ENCODE assay signal across 2 cellular contexts in the genomic region with DNA sequence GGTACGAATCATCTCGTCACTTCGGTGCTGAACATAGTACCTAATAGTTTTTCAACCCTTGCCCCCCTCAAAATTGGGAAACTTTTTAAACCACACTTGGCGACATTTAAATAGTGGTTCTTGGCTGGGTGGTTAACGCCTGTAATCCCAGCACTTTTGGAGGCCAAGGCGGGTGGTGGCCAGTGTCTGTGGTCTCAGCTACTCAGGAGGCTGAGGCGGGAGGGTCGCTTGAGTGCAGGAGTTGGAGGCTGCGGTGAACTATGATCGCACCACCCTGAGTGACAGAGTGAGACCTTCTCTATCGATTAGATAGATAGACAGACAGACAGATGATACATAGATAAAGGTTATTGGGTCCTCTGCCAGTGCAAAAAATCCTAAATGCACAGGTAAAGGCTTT.
TF ChIP-seq lines count a peak whose summit lies in the region.

No MANE protein-coding gene starts in this region.

TF ChIP-seq in HCT116, 20 proteins besides CTCF, POLR2A, EP300 and RAD21:
- TF ChIP-seq, protein P1, sequence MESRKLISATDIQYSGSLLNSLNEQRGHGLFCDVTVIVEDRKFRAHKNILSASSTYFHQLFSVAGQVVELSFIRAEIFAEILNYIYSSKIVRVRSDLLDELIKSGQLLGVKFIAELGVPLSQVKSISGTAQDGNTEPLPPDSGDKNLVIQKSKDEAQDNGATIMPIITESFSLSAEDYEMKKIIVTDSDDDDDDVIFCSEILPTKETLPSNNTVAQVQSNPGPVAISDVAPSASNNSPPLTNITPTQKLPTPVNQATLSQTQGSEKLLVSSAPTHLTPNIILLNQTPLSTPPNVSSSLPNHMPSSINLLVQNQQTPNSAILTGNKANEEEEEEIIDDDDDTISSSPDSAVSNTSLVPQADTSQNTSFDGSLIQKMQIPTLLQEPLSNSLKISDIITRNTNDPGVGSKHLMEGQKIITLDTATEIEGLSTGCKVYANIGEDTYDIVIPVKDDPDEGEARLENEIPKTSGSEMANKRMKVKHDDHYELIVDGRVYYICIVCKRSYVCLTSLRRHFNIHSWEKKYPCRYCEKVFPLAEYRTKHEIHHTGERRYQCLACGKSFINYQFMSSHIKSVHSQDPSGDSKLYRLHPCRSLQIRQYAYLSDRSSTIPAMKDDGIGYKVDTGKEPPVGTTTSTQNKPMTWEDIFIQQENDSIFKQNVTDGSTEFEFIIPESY (IDR thresholded peaks at IDR 0.05; ENCODE audit: extremely low read depth, insufficient replicate concordance, low read length): no peak
- TF ChIP-seq SIN3A (IDR thresholded peaks at IDR 0.05; ENCODE audit: low read depth) (no peak), POLR2AphosphoS5 (IDR thresholded peaks at IDR 0.05; ENCODE audit: low read depth, low read length) (no peak), EGR1 (IDR thresholded peaks at IDR 0.05; ENCODE audit: low read depth) (no peak), SRF (IDR thresholded peaks at IDR 0.05; ENCODE audit: low read depth) (no peak), SP1 (IDR thresholded peaks at IDR 0.05; ENCODE audit: low read depth) (no peak), TCF7L2 (IDR thresholded peaks at IDR 0.05; ENCODE audit: borderline replicate concordance, extremely low read depth, insufficient read depth, insufficient read length) (no peak)

TF ChIP-seq in HepG2, 621 proteins besides CTCF, POLR2A, EP300 and RAD21:
- TF ChIP-seq THAP11 (CRISPR knock-in tag; IDR thresholded peaks at IDR 0.05): no peak
- TF ChIP-seq, protein P2, sequence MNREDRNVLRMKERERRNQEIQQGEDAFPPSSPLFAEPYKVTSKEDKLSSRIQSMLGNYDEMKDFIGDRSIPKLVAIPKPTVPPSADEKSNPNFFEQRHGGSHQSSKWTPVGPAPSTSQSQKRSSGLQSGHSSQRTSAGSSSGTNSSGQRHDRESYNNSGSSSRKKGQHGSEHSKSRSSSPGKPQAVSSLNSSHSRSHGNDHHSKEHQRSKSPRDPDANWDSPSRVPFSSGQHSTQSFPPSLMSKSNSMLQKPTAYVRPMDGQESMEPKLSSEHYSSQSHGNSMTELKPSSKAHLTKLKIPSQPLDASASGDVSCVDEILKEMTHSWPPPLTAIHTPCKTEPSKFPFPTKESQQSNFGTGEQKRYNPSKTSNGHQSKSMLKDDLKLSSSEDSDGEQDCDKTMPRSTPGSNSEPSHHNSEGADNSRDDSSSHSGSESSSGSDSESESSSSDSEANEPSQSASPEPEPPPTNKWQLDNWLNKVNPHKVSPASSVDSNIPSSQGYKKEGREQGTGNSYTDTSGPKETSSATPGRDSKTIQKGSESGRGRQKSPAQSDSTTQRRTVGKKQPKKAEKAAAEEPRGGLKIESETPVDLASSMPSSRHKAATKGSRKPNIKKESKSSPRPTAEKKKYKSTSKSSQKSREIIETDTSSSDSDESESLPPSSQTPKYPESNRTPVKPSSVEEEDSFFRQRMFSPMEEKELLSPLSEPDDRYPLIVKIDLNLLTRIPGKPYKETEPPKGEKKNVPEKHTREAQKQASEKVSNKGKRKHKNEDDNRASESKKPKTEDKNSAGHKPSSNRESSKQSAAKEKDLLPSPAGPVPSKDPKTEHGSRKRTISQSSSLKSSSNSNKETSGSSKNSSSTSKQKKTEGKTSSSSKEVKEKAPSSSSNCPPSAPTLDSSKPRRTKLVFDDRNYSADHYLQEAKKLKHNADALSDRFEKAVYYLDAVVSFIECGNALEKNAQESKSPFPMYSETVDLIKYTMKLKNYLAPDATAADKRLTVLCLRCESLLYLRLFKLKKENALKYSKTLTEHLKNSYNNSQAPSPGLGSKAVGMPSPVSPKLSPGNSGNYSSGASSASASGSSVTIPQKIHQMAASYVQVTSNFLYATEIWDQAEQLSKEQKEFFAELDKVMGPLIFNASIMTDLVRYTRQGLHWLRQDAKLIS (CRISPR knock-in tag; IDR thresholded peaks at IDR 0.05): no peak
- no peak for TF ChIP-seq ZNF256 (CRISPR knock-in tag; conservative IDR thresholded peaks at IDR 0.05)
- TF ChIP-seq, protein P3, sequence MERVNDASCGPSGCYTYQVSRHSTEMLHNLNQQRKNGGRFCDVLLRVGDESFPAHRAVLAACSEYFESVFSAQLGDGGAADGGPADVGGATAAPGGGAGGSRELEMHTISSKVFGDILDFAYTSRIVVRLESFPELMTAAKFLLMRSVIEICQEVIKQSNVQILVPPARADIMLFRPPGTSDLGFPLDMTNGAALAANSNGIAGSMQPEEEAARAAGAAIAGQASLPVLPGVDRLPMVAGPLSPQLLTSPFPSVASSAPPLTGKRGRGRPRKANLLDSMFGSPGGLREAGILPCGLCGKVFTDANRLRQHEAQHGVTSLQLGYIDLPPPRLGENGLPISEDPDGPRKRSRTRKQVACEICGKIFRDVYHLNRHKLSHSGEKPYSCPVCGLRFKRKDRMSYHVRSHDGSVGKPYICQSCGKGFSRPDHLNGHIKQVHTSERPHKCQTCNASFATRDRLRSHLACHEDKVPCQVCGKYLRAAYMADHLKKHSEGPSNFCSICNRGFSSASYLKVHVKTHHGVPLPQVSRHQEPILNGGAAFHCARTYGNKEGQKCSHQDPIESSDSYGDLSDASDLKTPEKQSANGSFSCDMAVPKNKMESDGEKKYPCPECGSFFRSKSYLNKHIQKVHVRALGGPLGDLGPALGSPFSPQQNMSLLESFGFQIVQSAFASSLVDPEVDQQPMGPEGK (CRISPR knock-in tag; IDR thresholded peaks at IDR 0.05): no peak
- TF ChIP-seq, protein P4, sequence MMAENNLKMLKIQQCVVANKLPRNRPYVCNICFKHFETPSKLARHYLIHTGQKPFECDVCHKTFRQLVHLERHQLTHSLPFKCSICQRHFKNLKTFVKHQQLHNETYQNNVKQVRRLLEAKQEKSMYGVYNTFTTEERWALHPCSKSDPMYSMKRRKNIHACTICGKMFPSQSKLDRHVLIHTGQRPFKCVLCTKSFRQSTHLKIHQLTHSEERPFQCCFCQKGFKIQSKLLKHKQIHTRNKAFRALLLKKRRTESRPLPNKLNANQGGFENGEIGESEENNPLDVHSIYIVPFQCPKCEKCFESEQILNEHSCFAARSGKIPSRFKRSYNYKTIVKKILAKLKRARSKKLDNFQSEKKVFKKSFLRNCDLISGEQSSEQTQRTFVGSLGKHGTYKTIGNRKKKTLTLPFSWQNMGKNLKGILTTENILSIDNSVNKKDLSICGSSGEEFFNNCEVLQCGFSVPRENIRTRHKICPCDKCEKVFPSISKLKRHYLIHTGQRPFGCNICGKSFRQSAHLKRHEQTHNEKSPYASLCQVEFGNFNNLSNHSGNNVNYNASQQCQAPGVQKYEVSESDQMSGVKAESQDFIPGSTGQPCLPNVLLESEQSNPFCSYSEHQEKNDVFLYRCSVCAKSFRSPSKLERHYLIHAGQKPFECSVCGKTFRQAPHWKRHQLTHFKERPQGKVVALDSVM (CRISPR knock-in tag; IDR thresholded peaks at IDR 0.05): peak; percentile 79
- TF ChIP-seq MIXL1 (CRISPR knock-in tag; IDR thresholded peaks at IDR 0.05): no peak
- TF ChIP-seq ETV6 (CRISPR knock-in tag; conservative IDR thresholded peaks at IDR 0.05): no peak
- TF ChIP-seq, protein P5, sequence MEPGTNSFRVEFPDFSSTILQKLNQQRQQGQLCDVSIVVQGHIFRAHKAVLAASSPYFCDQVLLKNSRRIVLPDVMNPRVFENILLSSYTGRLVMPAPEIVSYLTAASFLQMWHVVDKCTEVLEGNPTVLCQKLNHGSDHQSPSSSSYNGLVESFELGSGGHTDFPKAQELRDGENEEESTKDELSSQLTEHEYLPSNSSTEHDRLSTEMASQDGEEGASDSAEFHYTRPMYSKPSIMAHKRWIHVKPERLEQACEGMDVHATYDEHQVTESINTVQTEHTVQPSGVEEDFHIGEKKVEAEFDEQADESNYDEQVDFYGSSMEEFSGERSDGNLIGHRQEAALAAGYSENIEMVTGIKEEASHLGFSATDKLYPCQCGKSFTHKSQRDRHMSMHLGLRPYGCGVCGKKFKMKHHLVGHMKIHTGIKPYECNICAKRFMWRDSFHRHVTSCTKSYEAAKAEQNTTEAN (CRISPR knock-in tag; conservative IDR thresholded peaks at IDR 0.05): 0 out of 2 replicates have a peak, but pooled peaks have one; percentile 6
